In genomic region chr1:103492003-103492665, GRCh38 we compare ENCODE assay signal across 21 cellular contexts.
"Had no signal": no experiment of that assay in that cellular context is flagged by ENCODE, and none has a peak within 500 bp of the region (broad histone marks: within the 10 kb centered on the region; RNA-seq: fewer than 3 reads in every experiment).

No MANE protein-coding gene starts in this region.

- H3K4me3 Mint-ChIP-seq: activated CD4-positive, alpha-beta T cell treated with anti-CD3 and anti-CD28 coated beads, Interleukin-2, amount 10 ng/mL, durations not matched to agents 24 days and 14 days; activated CD8-positive, alpha-beta T cell treated with anti-CD3 and anti-CD28 coated beads, Interleukin-2, amount 10 ng/mL, durations not matched to agents 7 days and 5 days; activated naive CD8-positive, alpha-beta T cell treated with anti-CD3 and anti-CD28 coated beads for 36 hours; activated T-cell treated with anti-CD3 and anti-CD28 coated beads, Interleukin-2, amount 50 U/mL, for 72 hours; neural crest cell; stimulated activated effector memory CD8-positive, alpha-beta T cell treated with anti-CD3 and anti-CD28 coated beads, Interleukin-12 subunit alpha, Interleukin-12 subunit beta, amount 100 ng/mL, for 72 hours had no signal

- H3K36me3 ChIP-seq: gastrocnemius medialis, left lung, sigmoid colon, uterus had no signal

- DNase-seq: activated CD4-positive, alpha-beta T cell treated with anti-CD3 and anti-CD28 coated beads, Interleukin-2, amount 10 ng/mL, durations not matched to agents 24 days and 14 days; activated CD4-positive, CD25-positive, alpha-beta regulatory T cell; activated CD8-positive, alpha-beta memory T cell treated with anti-CD3 and anti-CD28 coated beads, Interleukin-2, amount 50 U/mL, for 4 hours; activated CD8-positive, alpha-beta T cell treated with anti-CD3 and anti-CD28 coated beads, Interleukin-2, amount 10 ng/mL, durations not matched to agents 7 days and 5 days; activated gamma-delta T cell; activated naive CD8-positive, alpha-beta T cell treated with anti-CD3 and anti-CD28 coated beads for 36 hours; activated T-cell treated with anti-CD3 and anti-CD28 coated beads, Interleukin-2, amount 50 U/mL, for 72 hours; amygdala; body of pancreas; cerebellar nuclear complex; dorsolateral prefrontal cortex; gastrocnemius medialis; left lung; mammary epithelial cell; sigmoid colon; stimulated activated CD4-positive, alpha-beta T cell treated with anti-CD3 and anti-CD28 coated beads, Interleukin-12 subunit alpha, Interleukin-12 subunit beta, amount 100 ng/mL, for 4 hours; SW 1271; uterus had no signal

- H3K9me3 Mint-ChIP-seq: activated CD4-positive, alpha-beta T cell treated with anti-CD3 and anti-CD28 coated beads, Interleukin-2, amount 10 ng/mL, durations not matched to agents 24 days and 14 days; activated naive CD8-positive, alpha-beta T cell treated with anti-CD3 and anti-CD28 coated beads for 36 hours; activated T-cell treated with anti-CD3 and anti-CD28 coated beads, Interleukin-2, amount 50 U/mL, for 72 hours; neural crest cell; stimulated activated effector memory CD8-positive, alpha-beta T cell treated with anti-CD3 and anti-CD28 coated beads, Interleukin-12 subunit alpha, Interleukin-12 subunit beta, amount 100 ng/mL, for 72 hours had no signal

- H3K4me1 Mint-ChIP-seq: activated CD4-positive, alpha-beta T cell treated with anti-CD3 and anti-CD28 coated beads, Interleukin-2, amount 10 ng/mL, durations not matched to agents 24 days and 14 days; neural crest cell; stimulated activated effector memory CD8-positive, alpha-beta T cell treated with anti-CD3 and anti-CD28 coated beads, Interleukin-12 subunit alpha, Interleukin-12 subunit beta, amount 100 ng/mL, for 72 hours had no signal

- H3K4me3 ChIP-seq: body of pancreas, dorsolateral prefrontal cortex, gastrocnemius medialis, left lung, sigmoid colon, uterus had no signal

- H3K27ac Mint-ChIP-seq: activated CD4-positive, alpha-beta T cell treated with anti-CD3 and anti-CD28 coated beads, Interleukin-2, amount 10 ng/mL, durations not matched to agents 24 days and 14 days; activated CD8-positive, alpha-beta T cell treated with anti-CD3 and anti-CD28 coated beads, Interleukin-2, amount 10 ng/mL, durations not matched to agents 7 days and 5 days; activated naive CD8-positive, alpha-beta T cell treated with anti-CD3 and anti-CD28 coated beads for 36 hours; activated T-cell treated with anti-CD3 and anti-CD28 coated beads, Interleukin-2, amount 50 U/mL, for 72 hours; stimulated activated effector memory CD8-positive, alpha-beta T cell treated with anti-CD3 and anti-CD28 coated beads, Interleukin-12 subunit alpha, Interleukin-12 subunit beta, amount 100 ng/mL, for 72 hours had no signal

- H3K27ac ChIP-seq: body of pancreas, dorsolateral prefrontal cortex, gastrocnemius medialis, left lung, sigmoid colon, uterus had no signal

- H3K27me3 Mint-ChIP-seq: activated CD4-positive, alpha-beta T cell treated with anti-CD3 and anti-CD28 coated beads, Interleukin-2, amount 10 ng/mL, durations not matched to agents 24 days and 14 days had no signal

- H3K4me1 ChIP-seq: body of pancreas, gastrocnemius medialis, left lung, sigmoid colon, uterus had no signal

- ATAC-seq: activated CD8-positive, alpha-beta T cell treated with anti-CD3 and anti-CD28 coated beads, Interleukin-2, amount 10 ng/mL, durations not matched to agents 7 days and 5 days; activated T-cell treated with anti-CD3 and anti-CD28 coated beads, Interleukin-2, amount 50 U/mL, for 72 hours; body of pancreas; esophagus mucosa; gastrocnemius medialis; left lung; stimulated activated effector memory CD8-positive, alpha-beta T cell treated with anti-CD3 and anti-CD28 coated beads, Interleukin-12 subunit alpha, Interleukin-12 subunit beta, amount 100 ng/mL, for 72 hours had no signal

- H3K27me3 ChIP-seq: body of pancreas, dorsolateral prefrontal cortex, gastrocnemius medialis, left lung, sigmoid colon, uterus had no signal

- H3K36me3 Mint-ChIP-seq: activated naive CD8-positive, alpha-beta T cell treated with anti-CD3 and anti-CD28 coated beads for 36 hours; stimulated activated effector memory CD8-positive, alpha-beta T cell treated with anti-CD3 and anti-CD28 coated beads, Interleukin-12 subunit alpha, Interleukin-12 subunit beta, amount 100 ng/mL, for 72 hours had no signal

- H3K9me3 ChIP-seq: body of pancreas, gastrocnemius medialis, left lung, sigmoid colon, uterus had no signal
